1 cellular context compared by ENCODE assay signal in the genomic region with DNA sequence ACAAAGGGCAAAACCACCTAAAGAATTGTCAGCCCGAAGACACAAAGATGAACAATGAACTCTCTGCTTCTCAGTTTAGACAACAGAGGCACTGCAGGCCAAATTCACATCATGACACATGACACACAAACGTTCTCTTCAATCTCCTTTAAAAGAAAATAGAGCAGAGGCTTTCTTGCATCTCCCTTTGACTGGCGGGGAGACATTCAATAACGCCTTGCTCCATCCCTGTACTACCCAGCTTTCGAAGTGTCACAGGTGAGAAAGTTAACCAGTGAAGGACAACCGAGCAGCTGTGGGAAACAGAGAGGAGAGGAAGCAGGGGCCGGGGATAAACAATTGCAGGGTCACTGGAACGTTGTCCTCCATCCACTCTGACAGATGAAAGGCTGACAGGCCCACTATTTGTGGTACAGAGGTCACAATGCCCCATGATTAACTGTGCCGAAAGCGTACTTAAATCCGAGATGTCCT.
TF ChIP-seq lines count a peak whose summit lies in the region.

No MANE protein-coding gene starts in this region.

TF ChIP-seq in HepG2, 621 proteins besides CTCF, POLR2A, EP300 and RAD21 (continued from another document and continues in another):
- TF ChIP-seq ZNF878 (CRISPR knock-in tag; IDR thresholded peaks at IDR 0.05) (peak; percentile 70; the same call in 1 of the 2 replicates), ATF2 (CRISPR knock-in tag; IDR thresholded peaks at IDR 0.05) (peak; percentile 57), ZNF17 (CRISPR knock-in tag; IDR thresholded peaks at IDR 0.05) (no peak), CBX5 (CRISPR knock-in tag; IDR thresholded peaks at IDR 0.05; ENCODE audit: borderline replicate concordance) (no peak), ZBTB8A (CRISPR knock-in tag; IDR thresholded peaks at IDR 0.05; ENCODE audit: borderline replicate concordance, low read depth) (no peak), JUN (CRISPR knock-in tag; IDR thresholded peaks at IDR 0.05) (peak; percentile 56; the same call in 1 of the 2 replicates), ZNF337 (CRISPR knock-in tag; IDR thresholded peaks at IDR 0.05; ENCODE audit: borderline replicate concordance, low read depth) (no peak), ZNF598 (CRISPR knock-in tag; IDR thresholded peaks at IDR 0.05; ENCODE audit: borderline replicate concordance) (no peak), ZNF160 (CRISPR knock-in tag; IDR thresholded peaks at IDR 0.05) (no peak; the same call in 1 of the 2 replicates), ZBTB42 (CRISPR knock-in tag; IDR thresholded peaks at IDR 0.05) (no peak), SMAD1 (CRISPR knock-in tag; IDR thresholded peaks at IDR 0.05; ENCODE audit: borderline replicate concordance, low read depth) (no peak), PPARG (CRISPR knock-in tag; conservative IDR thresholded peaks at IDR 0.05) (peak; percentile 98), HMGA1 (CRISPR knock-in tag; conservative IDR thresholded peaks at IDR 0.05) (no peak), ZNF30 (CRISPR knock-in tag; IDR thresholded peaks at IDR 0.05) (no peak), STAT5B (CRISPR knock-in tag; IDR thresholded peaks at IDR 0.05) (no peak), HES4 (CRISPR knock-in tag; IDR thresholded peaks at IDR 0.05; ENCODE audit: borderline replicate concordance) (no peak), ZNF703 (CRISPR knock-in tag; IDR thresholded peaks at IDR 0.05; ENCODE audit: borderline replicate concordance) (no peak), ZNF563 (CRISPR knock-in tag; IDR thresholded peaks at IDR 0.05) (no peak), EZH2 (conservative IDR thresholded peaks at IDR 0.05; ENCODE audit: low read depth, low read length) (no peak), LCORL (IDR thresholded peaks at IDR 0.05) (0 out of 2 replicates have a peak, but pooled peaks have one; percentile 28), LCORL (CRISPR knock-in tag; IDR thresholded peaks at IDR 0.05) (peak; percentile 94), SIN3A (IDR thresholded peaks at IDR 0.05; ENCODE audit: borderline replicate concordance, low read depth, low read length) (no peak), ZNF510 (CRISPR knock-in tag; IDR thresholded peaks at IDR 0.05; ENCODE audit: low read depth) (no peak), GTF2F1 (IDR thresholded peaks at IDR 0.05; ENCODE audit: low read length) (no peak), ZNF776 (CRISPR knock-in tag; IDR thresholded peaks at IDR 0.05) (no peak), NCOR1 (IDR thresholded peaks at IDR 0.05; ENCODE audit: borderline replicate concordance, low read length) (peak; percentile 70; the same call in 1 of the 2 replicates), GABPA (IDR thresholded peaks at IDR 0.05; ENCODE audit: low read depth, low read length) (no peak), GABPA (CRISPR knock-in tag; IDR thresholded peaks at IDR 0.05; ENCODE audit: low read depth) (no peak), ZNF432 (CRISPR knock-in tag; IDR thresholded peaks at IDR 0.05; ENCODE audit: borderline replicate concordance) (no peak), PLRG1 (conservative IDR thresholded peaks at IDR 0.05) (no peak), MYNN (CRISPR knock-in tag; IDR thresholded peaks at IDR 0.05; ENCODE audit: low read depth) (no peak), ZNF672 (CRISPR knock-in tag; IDR thresholded peaks at IDR 0.05) (no peak), ZSCAN25 (CRISPR knock-in tag; IDR thresholded peaks at IDR 0.05) (no peak), SRSF1 (optimal IDR thresholded peaks at IDR 0.05; ENCODE audit: low read depth, low read length) (no peak), GLI4 (CRISPR knock-in tag; IDR thresholded peaks at IDR 0.05; ENCODE audit: borderline replicate concordance) (no peak), ZNF530 (CRISPR knock-in tag; IDR thresholded peaks at IDR 0.05; ENCODE audit: low read depth) (no peak), NR2F6 (IDR thresholded peaks at IDR 0.05) (peak; percentile 85), NR2F6 (CRISPR knock-in tag; IDR thresholded peaks at IDR 0.05) (peak; percentile 90), ZNF644 (CRISPR knock-in tag; IDR thresholded peaks at IDR 0.05; ENCODE audit: low read depth) (peak; percentile 42; the same call in 1 of the 2 replicates), MAZ (IDR thresholded peaks at IDR 0.05; ENCODE audit: borderline replicate concordance, low read depth, low read length) (no peak), MAZ (CRISPR knock-in tag; IDR thresholded peaks at IDR 0.05; ENCODE audit: low read depth) (no peak), CHD2 (IDR thresholded peaks at IDR 0.05; ENCODE audit: low read depth, low read length) (no peak), TARDBP (CRISPR knock-in tag; IDR thresholded peaks at IDR 0.05) (peak; percentile 79; the same call in 1 of the 2 replicates), ZNF557 (CRISPR knock-in tag; IDR thresholded peaks at IDR 0.05) (0 out of 2 replicates have a peak, but pooled peaks have one; percentile 28), ZNF589 (CRISPR knock-in tag; conservative IDR thresholded peaks at IDR 0.05) (no peak), SP4 (CRISPR knock-in tag; IDR thresholded peaks at IDR 0.05) (peak; percentile 26; the same call in 1 of the 2 replicates), PRDM15 (CRISPR knock-in tag; IDR thresholded peaks at IDR 0.05) (no peak), ZMAT3 (CRISPR knock-in tag; conservative IDR thresholded peaks at IDR 0.05) (peak; percentile 62; the same call in 1 of the 2 replicates), ZBTB21 (CRISPR knock-in tag; IDR thresholded peaks at IDR 0.05) (0 out of 2 replicates have a peak, but pooled peaks have one; percentile 12), NFKB2 (CRISPR knock-in tag; IDR thresholded peaks at IDR 0.05; ENCODE audit: borderline replicate concordance) (no peak), ZNF749 (CRISPR knock-in tag; IDR thresholded peaks at IDR 0.05; ENCODE audit: borderline replicate concordance) (no peak), HNRNPK (IDR thresholded peaks at IDR 0.05; ENCODE audit: low read depth, low read length, poor library complexity, severe bottlenecking) (no peak), ZSCAN31 (CRISPR knock-in tag; IDR thresholded peaks at IDR 0.05; ENCODE audit: low read depth) (0 out of 2 replicates have a peak, but pooled peaks have one; percentile 27), E2F1 (CRISPR knock-in tag; IDR thresholded peaks at IDR 0.05) (no peak), ZKSCAN5 (CRISPR knock-in tag; IDR thresholded peaks at IDR 0.05) (no peak), ZNF616 (CRISPR knock-in tag; IDR thresholded peaks at IDR 0.05; ENCODE audit: low read depth) (no peak), EED (CRISPR knock-in tag; IDR thresholded peaks at IDR 0.05) (no peak), ZNF136 (CRISPR knock-in tag; IDR thresholded peaks at IDR 0.05; ENCODE audit: low read depth) (no peak), MEIS2 (CRISPR knock-in tag; IDR thresholded peaks at IDR 0.05) (peak; percentile 96), SETDB1 (CRISPR knock-in tag; IDR thresholded peaks at IDR 0.05; ENCODE audit: borderline replicate concordance) (no peak), ZNF235 (CRISPR knock-in tag; IDR thresholded peaks at IDR 0.05; ENCODE audit: borderline replicate concordance) (no peak), ZFY (CRISPR knock-in tag; IDR thresholded peaks at IDR 0.05) (peak; percentile 65; the same call in 1 of the 2 replicates), KAT7 (CRISPR knock-in tag; IDR thresholded peaks at IDR 0.05; ENCODE audit: borderline replicate concordance) (no peak), TMF1 (CRISPR knock-in tag; IDR thresholded peaks at IDR 0.05; ENCODE audit: low read depth) (no peak), CBX1 (IDR thresholded peaks at IDR 0.05; ENCODE audit: low read depth) (peak; percentile 41), ZNF7 (CRISPR knock-in tag; IDR thresholded peaks at IDR 0.05) (no peak)
- TF ChIP-seq, protein P1, sequence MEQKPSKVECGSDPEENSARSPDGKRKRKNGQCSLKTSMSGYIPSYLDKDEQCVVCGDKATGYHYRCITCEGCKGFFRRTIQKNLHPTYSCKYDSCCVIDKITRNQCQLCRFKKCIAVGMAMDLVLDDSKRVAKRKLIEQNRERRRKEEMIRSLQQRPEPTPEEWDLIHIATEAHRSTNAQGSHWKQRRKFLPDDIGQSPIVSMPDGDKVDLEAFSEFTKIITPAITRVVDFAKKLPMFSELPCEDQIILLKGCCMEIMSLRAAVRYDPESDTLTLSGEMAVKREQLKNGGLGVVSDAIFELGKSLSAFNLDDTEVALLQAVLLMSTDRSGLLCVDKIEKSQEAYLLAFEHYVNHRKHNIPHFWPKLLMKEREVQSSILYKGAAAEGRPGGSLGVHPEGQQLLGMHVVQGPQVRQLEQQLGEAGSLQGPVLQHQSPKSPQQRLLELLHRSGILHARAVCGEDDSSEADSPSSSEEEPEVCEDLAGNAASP (CRISPR knock-in tag; IDR thresholded peaks at IDR 0.05; ENCODE audit: borderline replicate concordance) = peak; percentile 89; the same call in 1 of the 2 replicates
- TF ChIP-seq, protein P2, sequence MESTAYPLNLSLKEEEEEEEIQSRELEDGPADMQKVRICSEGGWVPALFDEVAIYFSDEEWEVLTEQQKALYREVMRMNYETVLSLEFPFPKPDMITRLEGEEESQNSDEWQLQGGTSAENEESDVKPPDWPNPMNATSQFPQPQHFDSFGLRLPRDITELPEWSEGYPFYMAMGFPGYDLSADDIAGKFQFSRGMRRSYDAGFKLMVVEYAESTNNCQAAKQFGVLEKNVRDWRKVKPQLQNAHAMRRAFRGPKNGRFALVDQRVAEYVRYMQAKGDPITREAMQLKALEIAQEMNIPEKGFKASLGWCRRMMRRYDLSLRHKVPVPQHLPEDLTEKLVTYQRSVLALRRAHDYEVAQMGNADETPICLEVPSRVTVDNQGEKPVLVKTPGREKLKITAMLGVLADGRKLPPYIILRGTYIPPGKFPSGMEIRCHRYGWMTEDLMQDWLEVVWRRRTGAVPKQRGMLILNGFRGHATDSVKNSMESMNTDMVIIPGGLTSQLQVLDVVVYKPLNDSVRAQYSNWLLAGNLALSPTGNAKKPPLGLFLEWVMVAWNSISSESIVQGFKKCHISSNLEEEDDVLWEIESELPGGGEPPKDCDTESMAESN (CRISPR knock-in tag; conservative IDR thresholded peaks at IDR 0.05) = peak; percentile 64; the same call in 1 of the 2 replicates
- TF ChIP-seq, protein P3, sequence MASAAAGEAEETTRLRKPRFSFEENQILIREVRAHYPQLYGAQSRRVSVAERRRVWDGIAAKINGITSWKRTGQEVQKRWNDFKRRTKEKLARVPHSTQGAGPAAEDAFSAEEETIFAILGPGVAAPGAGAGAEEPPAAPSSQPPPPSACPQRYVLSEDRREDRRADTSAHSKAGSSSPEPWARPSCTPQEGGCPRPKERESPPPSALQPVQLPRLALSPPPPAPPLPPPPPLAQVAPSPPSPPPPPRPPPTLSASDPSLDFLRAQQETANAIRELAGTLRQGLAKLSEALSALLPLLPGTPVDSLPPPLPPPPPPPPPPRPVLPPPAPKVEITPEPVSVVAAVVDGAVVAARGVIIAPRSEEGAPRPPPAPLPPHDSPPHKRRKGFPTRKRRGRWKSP (CRISPR knock-in tag; IDR thresholded peaks at IDR 0.05) = no peak
- TF ChIP-seq, protein P4, sequence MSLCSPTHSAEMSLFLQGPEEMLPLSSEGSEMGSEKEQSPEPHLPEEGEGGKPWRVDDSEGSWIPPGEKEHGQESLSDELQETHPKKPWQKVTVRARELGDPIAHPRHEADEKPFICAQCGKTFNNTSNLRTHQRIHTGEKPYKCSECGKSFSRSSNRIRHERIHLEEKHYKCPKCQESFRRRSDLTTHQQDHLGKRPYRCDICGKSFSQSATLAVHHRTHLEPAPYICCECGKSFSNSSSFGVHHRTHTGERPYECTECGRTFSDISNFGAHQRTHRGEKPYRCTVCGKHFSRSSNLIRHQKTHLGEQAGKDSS (CRISPR knock-in tag; IDR thresholded peaks at IDR 0.05; ENCODE audit: borderline replicate concordance, low read depth) = no peak
